15 cellular contexts compared by ENCODE assay signal in the genomic region with DNA sequence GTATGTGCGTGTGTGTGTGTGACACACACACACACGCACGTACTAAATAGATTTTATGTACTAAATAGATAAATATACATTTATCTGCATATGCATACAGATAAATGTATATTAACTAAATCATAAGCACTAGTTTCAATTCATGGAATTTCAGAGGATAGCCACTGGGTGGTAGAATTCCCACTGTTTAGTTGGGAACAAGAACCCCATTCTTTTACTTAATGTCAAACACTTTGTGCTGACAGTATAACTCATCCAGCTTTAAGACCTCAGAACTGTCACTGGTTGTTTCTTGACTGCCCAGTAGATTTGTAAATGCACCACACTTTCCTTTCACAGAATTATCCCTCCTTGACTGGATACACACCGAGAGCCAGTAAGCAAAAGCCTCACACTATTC. TPM values are rescaled to one million over a fixed set of nuclear protein-coding genes. Genes with fewer than 3 reads are reported as not detected.
A peak's percentile ranks its signal among the peaks of the same experiment; 100 is the strongest.
DNase-seq lines count a peak whose midpoint lies in the region; ATAC-seq, FAIRE-seq and TF ChIP-seq lines count a peak whose summit lies in the region.
"Had no signal": no experiment of that assay in that cellular context is flagged by ENCODE, and none has a peak within 500 bp of the region (broad histone marks: within the 10 kb centered on the region; RNA-seq: fewer than 3 reads in every experiment).

No MANE protein-coding gene starts in this region.

- in situ Hi-C loops in SK-MEL-5 (cut with HindIII; ENCODE audit: low pct_unique_long_range_greater_than_20kb, low sequenced_read_pairs), result no loop called here

- peak in 2 of 4 donors; percentile 31 to 48 for ATAC-seq in psoas muscle

- no peaks in the 10 kb centered on the region for H3K9me3 ChIP-seq in psoas muscle
- H3K9me3 ChIP-seq in SJCRH30 (replicated peaks), result no peaks in the 10 kb centered on the region

- intact Hi-C loops in psoas muscle (cut with DNase I), result no loop called here

- 73 to 93% (median 84%) methylated on average over 4 of the region's 4 CpGs for WGBS in psoas muscle, 3 donors

- no peak for FAIRE-seq in D721Med (lab: Jason Lieb, UNC)
- FAIRE-seq: GM12892 had no signal

- H3K27me3 ChIP-seq in psoas muscle (ENCODE audit: insufficient read depth in 3 of 3, low read length in 2 of 3) (no peaks in the 10 kb centered on the region), SJCRH30 (no peaks in the 10 kb centered on the region)

- no peaks in the 10 kb centered on the region for H3K36me3 ChIP-seq in psoas muscle (ENCODE audit: insufficient read depth in 1 of 2, low read depth in 1 of 2)
- H3K36me3 ChIP-seq in SJCRH30, result no peaks in the 10 kb centered on the region

- peak overlapping the region; percentile 19 for H3K27ac ChIP-seq in psoas muscle
- no peak overlapping the region for H3K27ac ChIP-seq in SJCRH30

- H3K4me1 ChIP-seq in psoas muscle, result peaks cover 48% of the 10 kb centered on the region
- no peaks in the 10 kb centered on the region for H3K4me1 ChIP-seq in SJCRH30

- DNase-seq in D721Med (ENCODE audit: insufficient read length, low spot score) (no peak), SK-MEL-5 (ENCODE audit: low read depth, low spot score) (peak; percentile 82), fibroblast of villous mesenchyme (ENCODE audit: low read depth) (peak; percentile 33), psoas muscle (no peak), HPDE6-E6E7 (ENCODE audit: extremely low spot score) (no peak), iPS-NIHi7 (ENCODE audit: extremely low spot score) (no peak), SJCRH30 (no peak), NCI-H446 treated with DMSO at 0.1 percent for 48 hours (lab: John Stamatoyannopoulos, UW) (no peak)
- DNase-seq: activated T-cell treated with anti-CD3 and anti-CD28 coated beads, Interleukin-2, amount 50 U/mL, for 24 hours; naive B cell; NCI-H2081; RPMI8226; stimulated activated CD4-positive, alpha-beta T cell treated with anti-CD3 and anti-CD28 coated beads, Interleukin-1b, Interleukin-23, amount 100 ng/mL, for 48 hours; stimulated activated naive CD4-positive, alpha-beta T cell treated with Interleukin-2 at 50 U/mL for 16 hours had no signal

- H3K4me3 ChIP-seq in fibroblast of villous mesenchyme (ENCODE audit: low read depth, low read length), result no peak overlapping the region
- no peak overlapping the region for H3K4me3 ChIP-seq in psoas muscle
- H3K4me3 ChIP-seq in SJCRH30, result no peak overlapping the region

- TF ChIP-seq CTCF in D721Med (IDR thresholded peaks at IDR 0.05; ENCODE audit: insufficient read depth, missing control alignments) (peak; percentile 26), fibroblast of villous mesenchyme (IDR thresholded peaks at IDR 0.05; ENCODE audit: insufficient read depth, low read depth, low read length) (peak; percentile 23), psoas muscle (IDR thresholded peaks at IDR 0.05) (no peak)

RNA-seq across cellular contexts. Expression of a gene that starts 32.5 kb away (rescaled TPM):
- 88.7 and 101 TPM in 2 replicates for total RNA-seq in SK-MEL-5 (2014; rRNA removed; shearing (Covaris generic))
- polyA plus RNA-seq in SK-MEL-5 (2015; cell fraction: cytosol; rRNA removed), result 27.5 and 33.8 TPM in 2 replicates
- 37.1 and 42.3 TPM in 2 replicates for polyA plus RNA-seq in SK-MEL-5 (2015; cell fraction: nucleus; rRNA removed)
- 0.32 and 0.86 TPM in 2 replicates for total RNA-seq in fibroblast of villous mesenchyme
- 10 to 100 TPM in 3 of 4 donors, 1 to 10 TPM in 1; 7.8 to 89.3 (median 53.0) TPM for total RNA-seq in psoas muscle
- 10 to 100 TPM; 13.0 to 64.3 (median 33.1) TPM for polyA plus RNA-seq in psoas muscle
- 0.12 and 0.15 TPM in 2 replicates for total RNA-seq in SJCRH30 (2014; rRNA removed; shearing (Covaris generic))

Comparison
In these comparisons a context has a peak if more than half of its experiments do, and no peak if none do; other contexts are left out.
1. DNase-seq: peak in SK-MEL-5 (single experiment) and fibroblast of villous mesenchyme (single experiment); none in D721Med (single experiment), psoas muscle (0 of 2), HPDE6-E6E7 (single experiment), iPS-NIHi7 (single experiment), SJCRH30 (0 of 2) and NCI-H446 treated with DMSO at 0.1 percent for 48 hours (single experiment).